In genomic region chr16:86296263-86296662, GRCh38 we compare ENCODE assay signal across 23 cellular contexts.
DNase-seq lines count a peak whose midpoint lies in the region; ATAC-seq and TF ChIP-seq lines count a peak whose summit lies in the region.
"Had no signal": no experiment of that assay in that cellular context is flagged by ENCODE, and none has a peak within 500 bp of the region (broad histone marks: within the 10 kb centered on the region; RNA-seq: fewer than 3 reads in every experiment).

No MANE protein-coding gene starts in this region.

- H4K20me1 ChIP-seq in hepatocyte (ENCODE audit: insufficient read depth, poor library complexity, severe bottlenecking) = no peaks in the 10 kb centered on the region

- peak; percentile 54 for DNase-seq in WERI-Rb-1
- no peak for DNase-seq in hepatocyte (ENCODE audit: low spot score)
- DNase-seq in nephron progenitor cell = peak; percentile 69
- DNase-seq in transverse colon = no peak
- no peak for DNase-seq in putamen (ENCODE audit: low spot score)
- no peak for DNase-seq in NCI-H2196 treated with DMSO at 0.1 percent for 48 hours (lab: John Stamatoyannopoulos, UW; ENCODE audit: unreplicated experiment)
- DNase-seq: CD8-positive, alpha-beta memory T cell; DMS 273 treated with DMSO at 0.1 percent for 48 hours; DMS79 treated with DMSO at 0.1 percent for 48 hours; NCI-H1092 treated with DMSO at 0.1 percent for 48 hours; NCI-H146; NCI-H2029; NCI-H446 treated with DMSO at 0.1 percent for 48 hours; NCI-H526; SIG-M5; SK-N-SH; SW 1271 had no signal

- no peak overlapping the region for H3K27ac Mint-ChIP-seq in nephron progenitor cell
- H3K27ac Mint-ChIP-seq: B cell; CD8-positive, alpha-beta memory T cell; IgD-negative memory B cell had no signal

- H3K27me3 Mint-ChIP-seq in nephron progenitor cell (ENCODE audit: low read depth, poor library complexity) = peaks cover 90% of the 10 kb centered on the region

- no peaks in the 10 kb centered on the region for H3K9me2 ChIP-seq in hepatocyte (replicated peaks; ENCODE audit: insufficient read depth)
- H3K9me2 ChIP-seq: SK-N-SH had no signal

- in situ Hi-C loops in transverse colon (cut with MboI; ENCODE audit: low pct_ligation_motif_present in 1 of 4, low pct_unique_long_range_greater_than_20kb in 1 of 4, low sequenced_read_pairs in 3 of 4) = no loop called here

- H3K4me3 Mint-ChIP-seq in nephron progenitor cell = peak overlapping the region; percentile 15
- H3K4me3 Mint-ChIP-seq: B cell, IgD-negative memory B cell had no signal

- H3K36me3 ChIP-seq in WERI-Rb-1 = no peaks in the 10 kb centered on the region
- H3K36me3 ChIP-seq in hepatocyte (replicated peaks; ENCODE audit: insufficient read depth, low read depth) = no peaks in the 10 kb centered on the region
- H3K36me3 ChIP-seq in transverse colon = no peaks in the 10 kb centered on the region

- H3K4me1 Mint-ChIP-seq in nephron progenitor cell = peaks cover 62% of the 10 kb centered on the region
- H3K4me1 Mint-ChIP-seq: B cell; CD8-positive, alpha-beta memory T cell; IgD-negative memory B cell had no signal

- H3K27ac ChIP-seq in WERI-Rb-1 (no peak overlapping the region), hepatocyte (peak overlapping the region; percentile 83), transverse colon (peak overlapping the region; percentile 89 to 95 (median 92))
- H3K27ac ChIP-seq: C4-2B, KMS-11 had no signal

- H3K4me1 ChIP-seq in hepatocyte (ENCODE audit: insufficient read depth) (peaks cover 45% of the 10 kb centered on the region), transverse colon (peaks cover 0 to 26% (median 15%) of the 10 kb centered on the region in 4 donors)

- TF ChIP-seq EP300 in transverse colon (IDR thresholded peaks at IDR 0.05; ENCODE audit: low read depth) = no peak

- no peak for TF ChIP-seq CTCF in WERI-Rb-1 (IDR thresholded peaks at IDR 0.05; ENCODE audit: low read depth, low read length)
- TF ChIP-seq CTCF in hepatocyte (IDR thresholded peaks at IDR 0.05; ENCODE audit: poor library complexity) = no peak
- no peak for TF ChIP-seq CTCF in nephron progenitor cell (IDR thresholded peaks at IDR 0.05)
- TF ChIP-seq CTCF in transverse colon (IDR thresholded peaks at IDR 0.05) = no peak

- no peak for TF ChIP-seq POLR2A in transverse colon (IDR thresholded peaks at IDR 0.05)

- WGBS in hepatocyte (ENCODE audit: low lambda C conversion rate, missing lambda C conversion rate) = 66% methylated on average over 10 of the region's 10 CpGs
- WGBS in transverse colon (ENCODE audit: low coverage in 1 of 2), 2 donors = 60% methylated on average over 9 of the region's 10 CpGs; no CpG with 5 or more reads in 1 of the 2 donors

- no peak overlapping the region for H2AFZ ChIP-seq in hepatocyte

- H3K9me3 ChIP-seq in WERI-Rb-1 (ENCODE audit: severe bottlenecking) (no peaks in the 10 kb centered on the region), hepatocyte (ENCODE audit: low read depth) (no peaks in the 10 kb centered on the region), transverse colon (no peaks in the 10 kb centered on the region)
- H3K9me3 ChIP-seq: SK-N-SH had no signal

- H3K36me3 Mint-ChIP-seq in nephron progenitor cell (ENCODE audit: low read depth) = no peaks in the 10 kb centered on the region
- H3K36me3 Mint-ChIP-seq: CD8-positive, alpha-beta memory T cell had no signal

- H3K27me3 ChIP-seq in WERI-Rb-1 (ENCODE audit: insufficient read depth, low read depth, severe bottlenecking) (no peaks in the 10 kb centered on the region), hepatocyte (peaks cover 32% of the 10 kb centered on the region), transverse colon (peaks cover 25% of the 10 kb centered on the region)

- no peak for ATAC-seq in GM19023 (IDR thresholded peaks at IDR 0.05; ENCODE audit: unreplicated experiment)
- ATAC-seq: Panc1 had no signal

- H3K79me2 ChIP-seq in hepatocyte = peaks cover 3% of the 10 kb centered on the region

- H3K4me3 ChIP-seq in WERI-Rb-1 (ENCODE audit: low read depth, low read length) = no peak overlapping the region
- no peak overlapping the region for H3K4me3 ChIP-seq in hepatocyte
- H3K4me3 ChIP-seq in transverse colon = no peak overlapping the region

- intact Hi-C loops in transverse colon (cut with DNase I; ENCODE audit: low total_unique reads) = loop anchor here (5.0 kb wide), 1 partner anchor 94 kb away; no protein-coding TSS in a partner anchor

- H3K4me2 ChIP-seq in hepatocyte = no peak overlapping the region
- H3K4me2 ChIP-seq: KMS-11, SK-N-SH had no signal

- H3K9me3 Mint-ChIP-seq in nephron progenitor cell = no peaks in the 10 kb centered on the region
- H3K9me3 Mint-ChIP-seq: IgD-negative memory B cell had no signal

Comparison
In these comparisons a context has a peak if more than half of its experiments do, and no peak if none do; other contexts are left out.
1. DNase-seq: peak in WERI-Rb-1 (single experiment) and nephron progenitor cell (single experiment); none in hepatocyte (single experiment), transverse colon (single experiment), putamen (single experiment) and NCI-H2196 treated with DMSO at 0.1 percent for 48 hours (single experiment).